In genomic region chr20:44495802-44496481, GRCh38 we compare ENCODE assay signal across 8 cellular contexts. TPM values are rescaled to one million over a fixed set of nuclear protein-coding genes. Genes with fewer than 3 reads are reported as not detected.
DNase-seq lines count a peak whose midpoint lies in the region; ATAC-seq and TF ChIP-seq lines count a peak whose summit lies in the region.

No MANE protein-coding gene starts in this region.

- no peak for TF ChIP-seq CTCF in sigmoid colon (IDR thresholded peaks at IDR 0.05)

- peaks cover 82% of the 10 kb centered on the region for H3K36me3 Mint-ChIP-seq in effector memory CD8-positive, alpha-beta T cell (ENCODE audit: insufficient read depth)

- H3K27me3 ChIP-seq in sigmoid colon: no peaks in the 10 kb centered on the region

- H3K9me3 ChIP-seq in sigmoid colon: no peaks in the 10 kb centered on the region

- no peak overlapping the region for H3K4me3 ChIP-seq in sigmoid colon

- 87 to 96% methylated on average over 3 of the region's 3 CpGs for WGBS in sigmoid colon, 2 donors

- H3K4me3 Mint-ChIP-seq in effector memory CD8-positive, alpha-beta T cell: no peak overlapping the region

- intact Hi-C loops in sigmoid colon (cut with DNase I): no loop called here

- H3K4me1 Mint-ChIP-seq in effector memory CD8-positive, alpha-beta T cell (ENCODE audit: low read depth in 2 of 2): peaks cover 25 to 38% of the 10 kb centered on the region in 2 donors

- DNase-seq in Daoy (ENCODE audit: low read depth) (peak; percentile 91), NCI-H460 (ENCODE audit: extremely low read depth, low read depth) (peak; percentile 46), sigmoid colon (peak; percentile 28), NCI-H146 treated with DMSO at 0.1 percent for 48 hours (lab: John Stamatoyannopoulos, UW; ENCODE audit: unreplicated experiment) (no peak), pons (ENCODE audit: low spot score) (no peak), NCI-H82 (lab: John Stamatoyannopoulos, UW) (no peak)
- DNase-seq in effector memory CD8-positive, alpha-beta T cell: no peak
- DNase-seq in central memory CD4-positive, alpha-beta T cell: no peak

- peaks cover 25 to 100% (median 54%) of the 10 kb centered on the region in 4 donors for H3K36me3 ChIP-seq in sigmoid colon

- peaks cover 0 to 7% (median 2%) of the 10 kb centered on the region in 4 donors for H3K4me1 ChIP-seq in sigmoid colon

- H3K27ac ChIP-seq in sigmoid colon: peak overlapping the region; percentile 19 to 67 (median 40)

- TF ChIP-seq POLR2A in sigmoid colon (IDR thresholded peaks at IDR 0.05): no peak

- peak; percentile 36 for ATAC-seq in effector memory CD8-positive, alpha-beta T cell (replicated peaks)

- H3K9me3 Mint-ChIP-seq in effector memory CD8-positive, alpha-beta T cell: no peaks in the 10 kb centered on the region

- H3K27me3 Mint-ChIP-seq in effector memory CD8-positive, alpha-beta T cell: no peaks in the 10 kb centered on the region

- peak overlapping the region; percentile 74 to 78 for H3K27ac Mint-ChIP-seq in effector memory CD8-positive, alpha-beta T cell

- TF ChIP-seq EP300 in sigmoid colon (IDR thresholded peaks at IDR 0.05): no peak

RNA-seq across cellular contexts. Expression of gene TTPAL, which starts 20.3 kb away (rescaled TPM):
- 5.4 and 6.1 TPM in 2 replicates for total RNA-seq in Daoy (2014; rRNA removed; shearing (Covaris generic))
- total RNA-seq in NCI-H460 (2014; rRNA removed; shearing (Covaris generic)): 8.2 and 11.3 TPM in 2 replicates
- polyA plus RNA-seq in NCI-H460 (2014; cell fraction: nucleus; rRNA removed): 5.3 and 6.9 TPM in 2 replicates
- 1 to 10 TPM; 7.2 to 10.0 (median 8.3) TPM for total RNA-seq in sigmoid colon
- polyA plus RNA-seq in sigmoid colon: 1 to 10 TPM; 3.0 to 6.4 (median 3.0) TPM

RNA-seq across cellular contexts. Expression of gene SERINC3, which starts 25.9 kb away (rescaled TPM):
- 24.5 and 32.1 TPM in 2 replicates for total RNA-seq in Daoy (2014; rRNA removed; shearing (Covaris generic))
- total RNA-seq in NCI-H460 (2014; rRNA removed; shearing (Covaris generic)): 129 and 130 TPM in 2 replicates
- 39.8 and 51.0 TPM in 2 replicates for polyA plus RNA-seq in NCI-H460 (2014; cell fraction: nucleus; rRNA removed)
- 100 to 1,000 TPM in 1 of 4 donors, 10 to 100 TPM in 3; 75.9 to 112 (median 88.8) TPM for total RNA-seq in sigmoid colon
- polyA plus RNA-seq in sigmoid colon: 10 to 100 TPM; 11.1 to 58.2 (median 21.0) TPM

Comparison
In these comparisons a context has a peak if more than half of its experiments do, and no peak if none do; other contexts are left out.
1. DNase-seq: peak in Daoy (single experiment), NCI-H460 (single experiment) and sigmoid colon (single experiment); none in effector memory CD8-positive, alpha-beta T cell (0 of 3), central memory CD4-positive, alpha-beta T cell (single experiment), NCI-H146 treated with DMSO at 0.1 percent for 48 hours (single experiment), pons (single experiment) and NCI-H82 (single experiment).